ENCODE assay signal across 31 cellular contexts in the genomic region with DNA sequence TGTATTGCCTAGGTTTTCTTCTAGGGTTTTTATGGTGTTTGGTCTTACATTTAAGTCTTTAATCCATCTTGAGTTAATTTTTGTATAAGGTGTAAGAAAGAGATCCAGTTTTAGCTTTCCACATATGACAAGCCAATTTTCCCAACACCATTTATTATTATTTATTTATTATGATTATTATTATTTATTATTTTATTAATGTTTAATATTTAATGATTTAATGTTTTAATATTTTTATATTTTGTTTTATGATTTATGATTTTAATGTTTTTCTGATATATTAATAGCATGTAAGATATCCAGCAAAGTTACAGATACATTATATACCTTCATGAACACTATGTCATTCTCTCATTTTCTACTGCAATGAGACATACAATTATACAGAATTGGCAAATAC.
"Had no signal": no experiment of that assay in that cellular context is flagged by ENCODE, and none has a peak within 500 bp of the region (broad histone marks: within the 10 kb centered on the region; RNA-seq: fewer than 3 reads in every experiment).

No MANE protein-coding gene starts in this region.

- H3K4me1 ChIP-seq: ascending aorta, breast epithelium, esophagus muscularis mucosa, foreskin keratinocyte, gastroesophageal sphincter, heart right ventricle had no signal

- H3K27ac ChIP-seq: ascending aorta, breast epithelium, cardiac muscle cell, coronary artery, dorsolateral prefrontal cortex, esophagus muscularis mucosa, foreskin keratinocyte, gastroesophageal sphincter, heart right ventricle had no signal

- H3K27me3 ChIP-seq: ascending aorta, breast epithelium, cardiac muscle cell, esophagus muscularis mucosa, foreskin keratinocyte, gastroesophageal sphincter, heart right ventricle had no signal

- H3K36me3 ChIP-seq: ascending aorta, breast epithelium, cardiac muscle cell, esophagus muscularis mucosa, gastroesophageal sphincter, heart right ventricle had no signal

- DNase-seq: activated B cell treated with CpG ODN at 0.5 μM for 24 hours; activated CD4-positive, alpha-beta T cell treated with anti-CD3 and anti-CD28 coated beads for 48 hours; activated CD4-positive, alpha-beta T cell treated with anti-CD3 and anti-CD28 coated beads, Interleukin-2, amount 50 U/mL, for 1 hour; activated CD4-positive, alpha-beta T cell treated with anti-CD3 and anti-CD28 coated beads, Interleukin-2, amount 50 U/mL, for 48 hours; activated CD8-positive, alpha-beta memory T cell treated with anti-CD3 and anti-CD28 coated beads for 24 hours; activated CD8-positive, alpha-beta T cell treated with anti-CD3 and anti-CD28 coated beads for 36 hours; activated gamma-delta T cell; activated naive CD4-positive, alpha-beta T cell; activated naive CD4-positive, alpha-beta T cell treated with anti-CD3 and anti-CD28 coated beads, Interleukin-2, amount 10 ng/mL, durations not matched to agents 7 days and 5 days; activated naive CD8-positive, alpha-beta T cell treated with anti-CD3 and anti-CD28 coated beads, Interleukin-2, amount 10 ng/mL, durations not matched to agents 7 days and 5 days; activated T-cell treated with anti-CD3 and anti-CD28 coated beads, Interleukin-2, amount 50 U/mL, for 1 hour; activated T-cell treated with anti-CD3 and anti-CD28 coated beads, Interleukin-2, amount 50 U/mL, for 48 hours; central memory CD4-positive, alpha-beta T cell; cerebellar nuclear complex; dorsolateral prefrontal cortex; effector memory CD4-positive, alpha-beta T cell; endodermal cell; erythroblast; foreskin keratinocyte; heart right ventricle; SW 1271; T-cell; T1000 had no signal

- ATAC-seq: activated CD4-positive, CD25-positive, alpha-beta regulatory T cell treated with anti-CD3 and anti-CD28 coated beads, Interleukin-2, amount 50 U/mL, for 24 hours; activated CD8-positive, alpha-beta T cell treated with anti-CD3 and anti-CD28 coated beads for 36 hours; activated naive CD4-positive, alpha-beta T cell treated with anti-CD3 and anti-CD28 coated beads, Interleukin-2, amount 50 U/mL, for 72 hours; foreskin keratinocyte; gastroesophageal sphincter; heart right ventricle; T-cell had no signal

- H3K4me3 ChIP-seq: ascending aorta, breast epithelium, cardiac muscle cell, coronary artery, dorsolateral prefrontal cortex, esophagus muscularis mucosa, gastroesophageal sphincter, heart right ventricle had no signal

- H3K9me3 ChIP-seq: ascending aorta, breast epithelium, esophagus muscularis mucosa, gastroesophageal sphincter, heart right ventricle had no signal
